8 cellular contexts compared by ENCODE assay signal in the genomic region with DNA sequence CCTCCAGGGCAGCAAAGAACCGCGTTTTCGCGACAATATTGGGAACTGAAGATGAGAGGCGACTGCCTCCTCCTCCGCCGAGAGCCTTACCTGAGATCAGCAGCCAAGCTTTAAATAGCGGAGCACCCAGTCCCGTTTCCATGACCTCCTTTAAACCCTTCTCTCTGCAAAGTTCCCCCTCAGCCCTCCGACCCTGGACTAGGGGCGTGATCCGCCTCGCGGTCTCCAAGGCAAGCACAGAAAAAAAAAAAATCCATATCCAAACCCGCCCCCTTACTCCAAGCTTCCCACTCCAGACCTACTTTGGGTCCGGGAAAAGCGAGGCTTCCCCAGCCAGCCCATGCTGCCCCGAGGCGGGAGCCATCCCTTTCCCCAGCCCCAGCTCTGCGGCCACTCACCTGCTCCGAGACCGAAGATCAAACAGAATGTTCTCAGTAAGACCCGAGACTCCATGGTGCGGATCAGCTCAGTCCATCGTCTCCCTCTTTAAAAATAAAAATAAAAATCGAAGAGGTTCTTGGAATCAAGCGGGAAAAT.
DNase-seq lines count a peak whose midpoint lies in the region.

No MANE protein-coding gene starts in this region.

- DNase-seq in NCI-H187 (lab: John Stamatoyannopoulos, UW) (peak; percentile 43 to 45), NCI-H187 treated with DMSO at 0.1 percent for 48 hours (lab: John Stamatoyannopoulos, UW) (no peak), NCI-H510A treated with DMSO at 0.1 percent for 48 hours (lab: John Stamatoyannopoulos, UW) (peak; percentile 46), iPS-NIHi7 (ENCODE audit: extremely low spot score) (peak; percentile 35), AG08395 (ENCODE audit: low spot score) (no peak), RPMI8226 (no peak)
- peak; percentile 24 to 25 for DNase-seq in stimulated activated CD4-positive, alpha-beta T cell treated with anti-CD3 and anti-CD28 coated beads, Interleukin-2, amount 100 ng/mL, for 24 hours

- peak overlapping the region; percentile 56 for H3K27ac ChIP-seq in angular gyrus (ENCODE audit: low read depth, low read length)

Comparison
In these comparisons a context has a peak if more than half of its experiments do, and no peak if none do; other contexts are left out.
1. DNase-seq: peak in NCI-H187 (2 of 2), NCI-H510A treated with DMSO at 0.1 percent for 48 hours (single experiment), iPS-NIHi7 (single experiment) and stimulated activated CD4-positive, alpha-beta T cell treated with anti-CD3 and anti-CD28 coated beads, Interleukin-2, amount 100 ng/mL, for 24 hours (2 of 2); none in NCI-H187 treated with DMSO at 0.1 percent for 48 hours (single experiment), AG08395 (single experiment) and RPMI8226 (single experiment).